ENCODE assay signal across 14 cellular contexts in genomic region chr3:32303051-32303786, GRCh38.
DNase-seq lines count a peak whose midpoint lies in the region; ATAC-seq and TF ChIP-seq lines count a peak whose summit lies in the region.
"Had no signal": no experiment of that assay in that cellular context is flagged by ENCODE, and none has a peak within 500 bp of the region (broad histone marks: within the 10 kb centered on the region; RNA-seq: fewer than 3 reads in every experiment).

No MANE protein-coding gene starts in this region.

- H3K4me1 Mint-ChIP-seq in activated CD4-positive, alpha-beta T cell treated with anti-CD3 and anti-CD28 coated beads, Interleukin-2, amount 10 ng/mL, durations not matched to agents 24 days and 14 days: peaks cover 62% of the 10 kb centered on the region
- H3K4me1 Mint-ChIP-seq in activated naive CD4-positive, alpha-beta T cell treated with anti-CD3 and anti-CD28 coated beads, Interleukin-2, amount 50 U/mL, for 24 hours: peaks cover 81% of the 10 kb centered on the region

- peak overlapping the region; percentile 82 for H3K27ac Mint-ChIP-seq in activated CD4-positive, alpha-beta T cell treated with anti-CD3 and anti-CD28 coated beads, Interleukin-2, amount 10 ng/mL, durations not matched to agents 24 days and 14 days
- H3K27ac Mint-ChIP-seq in activated naive CD4-positive, alpha-beta T cell treated with anti-CD3 and anti-CD28 coated beads, Interleukin-2, amount 50 U/mL, for 24 hours: peak overlapping the region; percentile 95

- H3K36me3 Mint-ChIP-seq in activated CD4-positive, alpha-beta T cell treated with anti-CD3 and anti-CD28 coated beads, Interleukin-2, amount 10 ng/mL, durations not matched to agents 24 days and 14 days (ENCODE audit: low read depth): peaks cover 11% of the 10 kb centered on the region
- H3K36me3 Mint-ChIP-seq in activated naive CD4-positive, alpha-beta T cell treated with anti-CD3 and anti-CD28 coated beads, Interleukin-2, amount 50 U/mL, for 24 hours: peaks cover 9% of the 10 kb centered on the region

- H3K4me3 ChIP-seq in hepatocyte (no peak overlapping the region), subcutaneous abdominal adipose tissue (ENCODE audit: low read depth in 1 of 5, low read length in 5 of 5) (no peak overlapping the region)

- no peaks in the 10 kb centered on the region for H3K27me3 Mint-ChIP-seq in activated CD4-positive, alpha-beta T cell treated with anti-CD3 and anti-CD28 coated beads, Interleukin-2, amount 10 ng/mL, durations not matched to agents 24 days and 14 days
- no peaks in the 10 kb centered on the region for H3K27me3 Mint-ChIP-seq in activated naive CD4-positive, alpha-beta T cell treated with anti-CD3 and anti-CD28 coated beads, Interleukin-2, amount 50 U/mL, for 24 hours

- DNase-seq in activated CD4-positive, alpha-beta T cell treated with anti-CD3 and anti-CD28 coated beads, Interleukin-2, amount 10 ng/mL, durations not matched to agents 24 days and 14 days: peak; percentile 82
- no peak for DNase-seq in activated CD4-positive, alpha-beta T cell treated with anti-CD3 and anti-CD28 coated beads, Interleukin-2, amount 50 U/mL, for 4 hours
- no peak for DNase-seq in hepatocyte (ENCODE audit: low spot score)
- no peak for DNase-seq in stimulated activated CD4-positive, alpha-beta T cell treated with anti-CD3 and anti-CD28 coated beads, Interleukin-2, amount 100 ng/mL, for 48 hours
- DNase-seq: DMS 273 treated with DMSO at 0.1 percent for 48 hours; foreskin fibroblast; H7; NCI-H1417; NCI-H524; stimulated activated CD4-positive, alpha-beta T cell treated with anti-CD3 and anti-CD28 coated beads, Interleukin-2, amount 100 ng/mL, for 24 hours had no signal

- H3K4me3 Mint-ChIP-seq in activated CD4-positive, alpha-beta T cell treated with anti-CD3 and anti-CD28 coated beads, Interleukin-2, amount 10 ng/mL, durations not matched to agents 24 days and 14 days: peak overlapping the region; percentile 64
- peak overlapping the region; percentile 69 for H3K4me3 Mint-ChIP-seq in activated naive CD4-positive, alpha-beta T cell treated with anti-CD3 and anti-CD28 coated beads, Interleukin-2, amount 50 U/mL, for 24 hours

- peaks cover 25% of the 10 kb centered on the region for H3K79me2 ChIP-seq in hepatocyte

- H3K9me3 ChIP-seq in hepatocyte (ENCODE audit: low read depth): no peaks in the 10 kb centered on the region
- H3K9me3 ChIP-seq in subcutaneous abdominal adipose tissue (ENCODE audit: control insufficient read depth in 5 of 5, low read length in 5 of 5): no peaks in the 10 kb centered on the region

- no peaks in the 10 kb centered on the region for H3K9me2 ChIP-seq in hepatocyte (replicated peaks; ENCODE audit: insufficient read depth)

- H3K27ac ChIP-seq in hepatocyte (peak overlapping the region; percentile 13), subcutaneous abdominal adipose tissue (ENCODE audit: low read depth, low read length) (peak overlapping the region; percentile 20)

- ATAC-seq in HG03469 (IDR thresholded peaks at IDR 0.05; ENCODE audit: unreplicated experiment) (no peak), GM19035 (IDR thresholded peaks at IDR 0.05; ENCODE audit: unreplicated experiment) (no peak)

- 68% methylated on average over 9 of the region's 9 CpGs for WGBS in hepatocyte (ENCODE audit: low lambda C conversion rate, missing lambda C conversion rate)

- no peaks in the 10 kb centered on the region for H3K36me3 ChIP-seq in hepatocyte (replicated peaks; ENCODE audit: insufficient read depth, low read depth)
- no peaks in the 10 kb centered on the region for H3K36me3 ChIP-seq in subcutaneous abdominal adipose tissue (ENCODE audit: control insufficient read depth in 5 of 5, insufficient read depth in 5 of 5, low read length in 5 of 5)

- TF ChIP-seq CTCF in hepatocyte (IDR thresholded peaks at IDR 0.05; ENCODE audit: poor library complexity): no peak

- no peaks in the 10 kb centered on the region for H4K20me1 ChIP-seq in hepatocyte (ENCODE audit: insufficient read depth, poor library complexity, severe bottlenecking)

- H3K4me1 ChIP-seq in hepatocyte (ENCODE audit: insufficient read depth) (peaks cover 35% of the 10 kb centered on the region), subcutaneous abdominal adipose tissue (ENCODE audit: control insufficient read depth in 5 of 5, insufficient read depth in 5 of 5, low read length in 5 of 5) (peaks cover 0 to 31% (median 22%) of the 10 kb centered on the region in 5 donors)

- H3K27me3 ChIP-seq in hepatocyte: no peaks in the 10 kb centered on the region
- no peaks in the 10 kb centered on the region for H3K27me3 ChIP-seq in subcutaneous abdominal adipose tissue (ENCODE audit: control insufficient read depth in 5 of 5, insufficient read depth in 4 of 5, low read length in 5 of 5)

- intact Hi-C loops in activated CD4-positive, alpha-beta T cell treated with anti-CD3 and anti-CD28 coated beads, Interleukin-2, amount 10 ng/mL, durations not matched to agents 24 days and 14 days (cut with micrococcal nuclease): loop anchor here (1.0 kb wide), 1 partner anchor 11 kb away; no protein-coding TSS in a partner anchor

- peaks cover 12% of the 10 kb centered on the region for H3K9me3 Mint-ChIP-seq in activated CD4-positive, alpha-beta T cell treated with anti-CD3 and anti-CD28 coated beads, Interleukin-2, amount 10 ng/mL, durations not matched to agents 24 days and 14 days
- H3K9me3 Mint-ChIP-seq in activated naive CD4-positive, alpha-beta T cell treated with anti-CD3 and anti-CD28 coated beads, Interleukin-2, amount 50 U/mL, for 24 hours: peaks cover 5% of the 10 kb centered on the region

- H2AFZ ChIP-seq in hepatocyte: no peak overlapping the region

- no peak overlapping the region for H3K9ac ChIP-seq in subcutaneous abdominal adipose tissue (ENCODE audit: low read length in 5 of 5)

- peak overlapping the region; percentile 24 for H3K4me2 ChIP-seq in hepatocyte
